In the genomic region with DNA sequence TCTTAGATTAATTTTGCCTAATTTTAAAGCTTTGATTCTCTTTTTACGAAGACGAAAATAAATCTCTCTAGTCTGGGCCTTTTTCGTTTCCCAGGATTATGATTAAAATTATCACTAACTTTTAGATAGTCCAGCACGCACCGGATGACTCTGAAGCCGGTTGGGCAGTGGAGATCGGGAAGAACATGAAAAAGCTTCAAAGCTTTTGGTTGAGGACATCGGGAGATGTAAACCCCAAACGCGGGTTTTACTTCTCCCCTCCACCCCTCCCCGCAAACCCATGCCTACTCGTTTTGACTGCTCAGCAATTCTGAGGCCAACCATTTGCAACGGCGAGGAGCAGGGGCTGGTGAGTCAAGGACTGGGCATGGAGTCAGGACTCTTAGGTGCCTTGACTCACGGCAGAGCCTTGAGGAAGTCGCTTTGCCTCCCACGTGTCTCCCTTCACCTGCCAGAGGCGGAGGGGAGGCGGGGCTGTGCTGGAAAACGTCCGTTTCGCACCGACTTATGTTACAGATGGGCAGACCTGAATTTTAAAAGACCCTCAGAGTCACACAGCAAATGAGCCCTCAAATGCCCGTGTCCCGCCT, we compare ENCODE assay signal across 1 cellular context.
TF ChIP-seq lines count a peak whose summit lies in the region.

No MANE protein-coding gene starts in this region.

TF ChIP-seq in neural cell, 6 proteins besides CTCF, POLR2A, EP300 and RAD21:
- no peak for TF ChIP-seq REST (IDR thresholded peaks at IDR 0.05; ENCODE audit: borderline replicate concordance)
- TF ChIP-seq SMC3 (conservative IDR thresholded peaks at IDR 0.05; ENCODE audit: poor library complexity) = no peak
- no peak for TF ChIP-seq TAF1 (IDR thresholded peaks at IDR 0.05; ENCODE audit: low read depth)
- TF ChIP-seq POLR2AphosphoS5 (IDR thresholded peaks at IDR 0.05) = no peak
- no peak for TF ChIP-seq MXI1 (conservative IDR thresholded peaks at IDR 0.05; ENCODE audit: poor library complexity, severe bottlenecking)
- TF ChIP-seq EZH2 (IDR thresholded peaks at IDR 0.05; ENCODE audit: borderline replicate concordance, insufficient read depth, low read length, poor library complexity, severe bottlenecking) = no peak
